In the genomic region with DNA sequence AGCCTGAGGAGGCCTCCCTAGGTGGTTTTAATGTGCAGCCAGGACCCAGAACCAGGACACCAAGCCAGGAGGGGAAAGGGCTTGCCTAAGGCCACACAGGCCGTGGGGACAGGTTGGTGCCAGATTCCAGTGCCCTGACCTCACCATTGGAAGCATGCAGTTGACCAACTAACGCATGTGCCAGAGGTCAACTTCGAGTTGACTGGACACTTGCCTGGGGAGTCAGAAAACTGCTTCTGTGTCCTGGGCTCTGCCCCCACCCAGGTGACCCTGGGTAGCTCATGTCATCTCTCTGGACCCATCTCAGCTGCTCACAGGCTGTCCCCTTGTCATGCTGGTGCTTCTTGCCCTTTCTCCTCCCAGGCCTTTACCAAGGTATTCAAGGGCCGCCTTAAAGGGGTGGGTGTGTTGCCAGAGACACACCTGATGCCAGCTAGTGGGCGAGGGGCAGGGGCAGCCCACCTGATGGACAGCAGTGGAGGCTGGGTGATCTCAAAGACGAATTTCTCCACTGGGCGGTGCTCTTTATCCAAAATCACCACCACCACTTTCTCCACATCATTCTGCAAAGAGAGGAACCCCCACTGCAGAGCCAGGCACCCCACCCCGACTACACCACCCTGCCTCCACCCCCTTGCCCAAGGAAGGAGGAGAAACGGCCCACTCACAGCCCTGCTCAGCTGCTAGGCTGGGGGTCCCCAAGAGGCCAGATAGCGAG, we compare ENCODE assay signal across 23 cellular contexts. TPM values are rescaled to one million over a fixed set of nuclear protein-coding genes. Genes with fewer than 3 reads are reported as not detected.
DNase-seq lines count a peak whose midpoint lies in the region; ATAC-seq and TF ChIP-seq lines count a peak whose summit lies in the region.
"Had no signal": no experiment of that assay in that cellular context is flagged by ENCODE, and none has a peak within 500 bp of the region (broad histone marks: within the 10 kb centered on the region; RNA-seq: fewer than 3 reads in every experiment).

No MANE protein-coding gene starts in this region.

- ATAC-seq in GM23338: no peak
- ATAC-seq in PC-3: no peak
- ATAC-seq in GM18907 (IDR thresholded peaks at IDR 0.05; ENCODE audit: unreplicated experiment): no peak
- ATAC-seq: activated naive CD4-positive, alpha-beta T cell treated with anti-CD3 and anti-CD28 coated beads, Interleukin-2, amount 50 U/mL, for 72 hours; activated T-helper 17 cell treated with anti-CD3 and anti-CD28 coated beads, Interleukin-2, amount 50 U/mL, for 72 hours had no signal

- no peaks in the 10 kb centered on the region; the same call in 2 of the 3 replicates for H3K9me3 Mint-ChIP-seq in GM23338
- H3K9me3 Mint-ChIP-seq: activated naive CD4-positive, alpha-beta T cell treated with anti-CD3 and anti-CD28 coated beads, Interleukin-2, amount 50 U/mL, for 72 hours; activated T-helper 17 cell treated with anti-CD3 and anti-CD28 coated beads, Interleukin-2, amount 50 U/mL, for 72 hours; dendritic cell treated with granulocyte-macrophage colony-stimulating factor and Interleukin-4, amounts not matched to agents 40 ng/mL and 50 ng/mL, for 4 days had no signal

- H4K20me1 ChIP-seq in GM23338 (replicated peaks; ENCODE audit: insufficient read depth) (peaks cover 34% of the 10 kb centered on the region), PC-3 (ENCODE audit: low read length) (no peaks in the 10 kb centered on the region)

- DNase-seq in GM23338 (ENCODE audit: low spot score) (no peak), PC-3 (no peak), superior temporal gyrus (ENCODE audit: extremely low spot score) (no peak), GM13977 (ENCODE audit: low spot score) (no peak)
- DNase-seq: activated CD4-positive, alpha-beta T cell treated with anti-CD3 and anti-CD28 coated beads, Interleukin-2, amount 50 U/mL, for 4 hours; activated CD4-positive, CD25-positive, alpha-beta regulatory T cell; activated CD8-positive, alpha-beta memory T cell treated with anti-CD3 and anti-CD28 coated beads, Interleukin-2, amount 50 U/mL, for 4 hours; anterior cingulate cortex; C1 segment of cervical spinal cord; glutamatergic neuron; mammary epithelial cell; NCI-H1436; NCI-H446; NCI-H82; OCI-M1; sigmoid colon; stimulated activated naive CD4-positive, alpha-beta T cell treated with Interleukin-2 at 50 U/mL for 16 hours had no signal

- CTCF ChIA-PET in PC-3 (lab: Charles Lee): no interaction called here

- H3K27ac ChIP-seq in GM23338 (ENCODE audit: low read depth): no peak overlapping the region
- H3K27ac ChIP-seq in PC-3 (ENCODE audit: low read length): no peak overlapping the region
- peak overlapping the region; percentile 40 to 47 for H3K27ac ChIP-seq in liver (ENCODE audit: low read depth in 1 of 2, low read length in 2 of 2)
- H3K27ac ChIP-seq: sigmoid colon had no signal

- H3K4me3 ChIP-seq in GM23338 (no peak overlapping the region), PC-3 (ENCODE audit: low read length) (no peak overlapping the region), liver (ENCODE audit: low read depth in 1 of 3, low read length in 3 of 3) (no peak overlapping the region)
- H3K4me3 ChIP-seq: sigmoid colon had no signal

- peak; percentile 15 to 21 for TF ChIP-seq RAD21 in liver (IDR thresholded peaks at IDR 0.05)

- intact Hi-C loops in PC-3 (cut with micrococcal nuclease): no loop called here

- H3K4me1 ChIP-seq in GM23338 (ENCODE audit: insufficient read depth): peaks cover 18% of the 10 kb centered on the region; the same call in 1 of the 2 replicates
- H3K4me1 ChIP-seq in PC-3 (ENCODE audit: insufficient read depth, low read length): peaks cover 2% of the 10 kb centered on the region; the same call in 1 of the 2 replicates
- peaks cover 15 to 51% (median 35%) of the 10 kb centered on the region in 4 donors for H3K4me1 ChIP-seq in liver (ENCODE audit: control insufficient read depth in 4 of 4, insufficient read depth in 4 of 4, low read length in 3 of 4)

- in situ Hi-C loops in GM13977 (cut with MboI; ENCODE audit: low pct_unique_long_range_greater_than_20kb, low sequenced_read_pairs, unreplicated experiment): no loop called here

- peaks cover 86% of the 10 kb centered on the region for H3K36me3 Mint-ChIP-seq in GM23338 (ENCODE audit: low read depth)
- H3K36me3 Mint-ChIP-seq: activated naive CD4-positive, alpha-beta T cell treated with anti-CD3 and anti-CD28 coated beads, Interleukin-2, amount 50 U/mL, for 72 hours had no signal

- H3K4me3 Mint-ChIP-seq in GM23338: no peak overlapping the region
- H3K4me3 Mint-ChIP-seq: activated T-helper 17 cell treated with anti-CD3 and anti-CD28 coated beads, Interleukin-2, amount 50 U/mL, for 72 hours; dendritic cell treated with granulocyte-macrophage colony-stimulating factor and Interleukin-4, amounts not matched to agents 40 ng/mL and 50 ng/mL, for 4 days had no signal

- H3K9me2 ChIP-seq in GM23338 (ENCODE audit: insufficient read depth): no peaks in the 10 kb centered on the region
- no peaks in the 10 kb centered on the region for H3K9me2 ChIP-seq in PC-3 (replicated peaks; ENCODE audit: low read length)

- H3K9ac ChIP-seq in PC-3 (ENCODE audit: low read length) (no peak overlapping the region), liver (ENCODE audit: low read depth in 1 of 2, low read length in 2 of 2) (no peak overlapping the region)

- 69% methylated on average over 10 of the region's 10 CpGs for WGBS in liver

- peaks cover 31% of the 10 kb centered on the region for H3F3A ChIP-seq in GM23338 (replicated peaks; ENCODE audit: low read depth)
- H3F3A ChIP-seq in PC-3 (ENCODE audit: low read length, unreplicated experiment): no peaks in the 10 kb centered on the region

- no peak overlapping the region for H2AFZ ChIP-seq in GM23338
- H2AFZ ChIP-seq in PC-3 (ENCODE audit: low read length): no peak overlapping the region

- peaks cover 27% of the 10 kb centered on the region for H3K27me3 Mint-ChIP-seq in GM23338 (ENCODE audit: insufficient read depth, low read depth, poor library complexity)
- H3K27me3 Mint-ChIP-seq: activated T-helper 17 cell treated with anti-CD3 and anti-CD28 coated beads, Interleukin-2, amount 50 U/mL, for 72 hours; dendritic cell treated with granulocyte-macrophage colony-stimulating factor and Interleukin-4, amounts not matched to agents 40 ng/mL and 50 ng/mL, for 4 days; progenitor cell of endocrine pancreas had no signal

- peaks cover 39% of the 10 kb centered on the region for H3K36me3 ChIP-seq in GM23338 (ENCODE audit: insufficient read depth)
- peaks cover 2% of the 10 kb centered on the region; the same call in 1 of the 2 replicates for H3K36me3 ChIP-seq in PC-3 (ENCODE audit: low read depth, low read length)
- peaks cover 0 to 9% (median 6%) of the 10 kb centered on the region in 4 donors for H3K36me3 ChIP-seq in liver (ENCODE audit: control insufficient read depth in 4 of 4, insufficient read depth in 3 of 4, low read depth in 1 of 4, low read length in 3 of 4)

- H3K9me3 ChIP-seq in PC-3 (ENCODE audit: low read length) (no peaks in the 10 kb centered on the region), liver (ENCODE audit: control insufficient read depth in 4 of 4, low read length in 3 of 4) (no peaks in the 10 kb centered on the region)
- H3K9me3 ChIP-seq: sigmoid colon had no signal

- peaks cover 22% of the 10 kb centered on the region for H3K4me1 Mint-ChIP-seq in GM23338
- H3K4me1 Mint-ChIP-seq: activated T-helper 17 cell treated with anti-CD3 and anti-CD28 coated beads, Interleukin-2, amount 50 U/mL, for 72 hours had no signal

- H3K27me3 ChIP-seq in GM23338 (ENCODE audit: insufficient read depth) (no peaks in the 10 kb centered on the region), PC-3 (ENCODE audit: low read length) (no peaks in the 10 kb centered on the region), liver (ENCODE audit: control insufficient read depth in 4 of 4, insufficient read depth in 4 of 4, low read length in 3 of 4) (no peaks in the 10 kb centered on the region)
- H3K27me3 ChIP-seq: sigmoid colon had no signal

- no peak overlapping the region for H3K27ac Mint-ChIP-seq in GM23338
- H3K27ac Mint-ChIP-seq: activated naive CD4-positive, alpha-beta T cell treated with anti-CD3 and anti-CD28 coated beads, Interleukin-2, amount 50 U/mL, for 72 hours; activated T-helper 17 cell treated with anti-CD3 and anti-CD28 coated beads, Interleukin-2, amount 50 U/mL, for 72 hours; dendritic cell treated with granulocyte-macrophage colony-stimulating factor and Interleukin-4, amounts not matched to agents 40 ng/mL and 50 ng/mL, for 4 days; progenitor cell of endocrine pancreas had no signal

- peaks cover 40% of the 10 kb centered on the region for H3K79me2 ChIP-seq in GM23338 (replicated peaks; ENCODE audit: insufficient read depth)
- H3K79me2 ChIP-seq in PC-3 (ENCODE audit: low read length): no peaks in the 10 kb centered on the region

- H3K4me2 ChIP-seq in GM23338: no peak overlapping the region
- no peak overlapping the region for H3K4me2 ChIP-seq in PC-3 (ENCODE audit: low read length)

- POLR2A ChIA-PET in PC-3 (lab: Charles Lee; ENCODE audit: unreplicated experiment): no interaction called here

- BruUV-seq in PC-3 (replicated peaks; lab: Mats Ljungman, UMichigan): no TSS peak

- TF ChIP-seq CTCF in GM23338 (conservative IDR thresholded peaks at IDR 0.05; ENCODE audit: low read depth in 2 of 2): peak; percentile 13 to 45; a peak in 2 of 4 replicates
- peak; percentile 35; the same call in 1 of the 2 replicates for TF ChIP-seq CTCF in PC-3 (conservative IDR thresholded peaks at IDR 0.05; ENCODE audit: low read depth, low read length)
- TF ChIP-seq CTCF in liver (IDR thresholded peaks at IDR 0.05; ENCODE audit: low read depth, low read length, missing input control): no peak
- TF ChIP-seq CTCF in GM13977 (IDR thresholded peaks at IDR 0.05; ENCODE audit: extremely low read depth, insufficient read depth, missing control alignments): no peak

RNA-seq across cellular contexts. Expression of a gene that starts 4.4 kb away (rescaled TPM):
- 474 and 552 TPM in 2 replicates for total RNA-seq in GM23338 (2014; rRNA removed; shearing (Covaris generic))
- 478 and 498 TPM in 2 replicates for polyA plus RNA-seq in GM23338 (2016; fragmentation: Nextera tagmentation; extraction: Ambion mirVana)
- 127 and 139 TPM in 2 replicates for total RNA-seq in PC-3 (2014; rRNA removed)
- total RNA-seq in liver: 10 to 100 TPM; 17.5 to 26.2 TPM
- polyA plus RNA-seq in liver: 10 to 100 TPM; 37.6 to 43.1 TPM

RNA-seq across cellular contexts. Expression of a gene that starts 12.5 kb away (rescaled TPM):
- 0.58 and 0.90 TPM in 2 replicates for total RNA-seq in GM23338 (2014; rRNA removed; shearing (Covaris generic))
- 0.40 and 0.89 TPM in 2 replicates for polyA plus RNA-seq in GM23338 (2016; fragmentation: Nextera tagmentation; extraction: Ambion mirVana)
- 23.5 and 24.6 TPM in 2 replicates for total RNA-seq in PC-3 (2014; rRNA removed)
- total RNA-seq in liver: 1 to 10 TPM; 5.7 to 7.5 TPM
- 10 to 100 TPM in 1 of 2 donors, 1 to 10 TPM in 1; 7.5 to 15.5 TPM for polyA plus RNA-seq in liver

RNA-seq across cellular contexts. Expression of a gene that starts 15.0 kb away (rescaled TPM):
- 22.6 and 23.0 TPM in 2 replicates for total RNA-seq in GM23338 (2014; rRNA removed; shearing (Covaris generic))
- polyA plus RNA-seq in GM23338 (2016; fragmentation: Nextera tagmentation; extraction: Ambion mirVana) (7.4 and 7.6 TPM in 2 replicates), liver (under 1 TPM in 1 of 2 donors, not detected in 1; 0.01 TPM)
- total RNA-seq in PC-3 (2014; rRNA removed) (0.07 TPM in 1 of 2 replicates, not detected in the other), liver (under 1 TPM in 1 of 2 donors, not detected in 1; under 0.01 TPM)

RNA-seq across cellular contexts. Expression of a gene that starts 21.9 kb away (rescaled TPM):
- 28.9 and 30.8 TPM in 2 replicates for total RNA-seq in GM23338 (2014; rRNA removed; shearing (Covaris generic))
- polyA plus RNA-seq in GM23338 (2016; fragmentation: Nextera tagmentation; extraction: Ambion mirVana) (22.0 and 22.3 TPM in 2 replicates), liver (10 to 100 TPM in 1 of 2 donors, 1 to 10 TPM in 1; 7.1 to 13.2 TPM)
- total RNA-seq in PC-3 (2014; rRNA removed) (19.2 and 23.5 TPM in 2 replicates), liver (1 to 10 TPM; 3.6 to 6.4 TPM)

RNA-seq across cellular contexts. Expression of a gene that starts 22.3 kb away (rescaled TPM):
- 44.4 and 45.4 TPM in 2 replicates for total RNA-seq in GM23338 (2014; rRNA removed; shearing (Covaris generic))
- polyA plus RNA-seq in GM23338 (2016; fragmentation: Nextera tagmentation; extraction: Ambion mirVana) (84.6 and 86.7 TPM in 2 replicates), liver (10 to 100 TPM in 1 of 2 donors, 1 to 10 TPM in 1; 5.0 to 20.9 TPM)
- total RNA-seq in PC-3 (2014; rRNA removed) (13.4 and 15.3 TPM in 2 replicates), liver (1 to 10 TPM; 1.7 to 2.9 TPM)

Comparison
In these comparisons a context has a peak if more than half of its experiments do, and no peak if none do; other contexts are left out.
1. H3K27ac ChIP-seq: peak in liver (2 of 2); none in GM23338 (single experiment) and PC-3 (single experiment).
2. CTCF ChIP-seq: peak in GM23338 (2 of 2) and PC-3 (single experiment); none in liver (single experiment) and GM13977 (single experiment).
3. RNA of a gene that starts 15.0 kb away (total RNA-seq): 22.6 to 23.0 TPM in GM23338; 0.07 TPM in PC-3 and under 0.01 TPM in liver; every median in the first group is over 10 times any median in the second.